8 cellular contexts compared by ENCODE assay signal in genomic region chr2:55419236-55419513, GRCh38. TPM values are rescaled to one million over a fixed set of nuclear protein-coding genes. Genes with fewer than 3 reads are reported as not detected.
DNase-seq lines count a peak whose midpoint lies in the region; ATAC-seq, FAIRE-seq and TF ChIP-seq lines count a peak whose summit lies in the region.

No MANE protein-coding gene starts in this region.

- WGBS in A549 (ENCODE audit: missing lambda C conversion rate), result 1% methylated on average over 14 of the region's 14 CpGs

- H3K4me2 ChIP-seq in A549, result peak overlapping the region; percentile 93

- H3K36me3 ChIP-seq in GM06990 (ENCODE audit: control insufficient read depth, insufficient read depth, low read length), result no peaks in the 10 kb centered on the region
- no peaks in the 10 kb centered on the region for H3K36me3 ChIP-seq in gastrocnemius medialis

- DNase-seq in A549 (ENCODE audit: low read depth in 1 of 2, low spot score in 1 of 2), result peak; percentile 23 to 62
- no peak for DNase-seq in GM06990 (ENCODE audit: extremely low read depth, insufficient read length)
- DNase-seq in NCI-H1694 treated with DMSO at 0.1 percent for 48 hours (lab: John Stamatoyannopoulos, UW), result peak; percentile 74
- peak; percentile 17 for DNase-seq in iPS DF 19.7 (ENCODE audit: low read depth, low spot score)
- peak in 1 of 2 donors; percentile 17 for DNase-seq in gastrocnemius medialis
- DNase-seq in GF-D8 (lab: John Stamatoyannopoulos, UW), result no peak
- DNase-seq in inferior parietal cortex (ENCODE audit: extremely low spot score), result no peak

- FAIRE-seq in A549 (lab: Jason Lieb, UNC), result no peak

- H3K27ac ChIP-seq in A549 (peak overlapping the region; percentile 92 to 99), angular gyrus (ENCODE audit: low read depth, low read length) (peak overlapping the region; percentile 99), gastrocnemius medialis (peak overlapping the region; percentile 89 to 94 (median 91))

- POLR2A ChIA-PET in A549 (lab: Yijun Ruan, JAX), result interaction anchor here (0.9 to 1.8 kb wide), 9 partner anchors 8 to 186 kb away, joined by 3 to 18 read pairs (median 5); partner anchors contain the start of genes CFAP36, CLHC1 and RPS27A

- in situ Hi-C loops in gastrocnemius medialis (cut with MboI; ENCODE audit: low sequenced_read_pairs in 4 of 4), result loop anchor here in 1 of 4 donors (25.0 kb wide), 1 partner anchor 382 kb away; no protein-coding TSS in a partner anchor

- H3K9me3 ChIP-seq in A549, result no peaks in the 10 kb centered on the region
- no peaks in the 10 kb centered on the region for H3K9me3 ChIP-seq in gastrocnemius medialis

- ATAC-seq in A549, result peak; percentile 58 to 69
- ATAC-seq in gastrocnemius medialis, result peak in 1 of 2 donors; percentile 18

- H3K4me1 ChIP-seq in A549 (peaks cover 35% of the 10 kb centered on the region), gastrocnemius medialis (peaks cover 23 to 27% of the 10 kb centered on the region in 2 donors)

- intact Hi-C loops in gastrocnemius medialis (cut with DNase I; ENCODE audit: low total_unique reads), result loop anchor here (2.0 to 5.0 kb wide), 6 partner anchors 54 to 198 kb away; partner anchors contain the start of genes CFAP36, CLHC1, MTIF2 and PPP4R3B

- peak overlapping the region; percentile 70 for H3K4me3 ChIP-seq in A549
- peak overlapping the region; percentile 98 for H3K4me3 ChIP-seq in GM06990 (replicated peaks; ENCODE audit: low read depth, low read length)
- peak overlapping the region; percentile 91 to 99 (median 96) for H3K4me3 ChIP-seq in gastrocnemius medialis

- CTCF ChIA-PET in A549 (lab: Yijun Ruan, JAX), result interaction anchor here (0.9 to 1.8 kb wide), 5 partner anchors 8 to 101 kb away, joined by 3 to 5 read pairs (median 3); no protein-coding TSS in a partner anchor

- no peak for TF ChIP-seq CTCF in A549 (IDR thresholded peaks at IDR 0.05)
- TF ChIP-seq CTCF in GM06990 (IDR thresholded peaks at IDR 0.05; ENCODE audit: insufficient read depth, low read length, poor library complexity, severe bottlenecking), result no peak
- no peak for TF ChIP-seq CTCF in gastrocnemius medialis (IDR thresholded peaks at IDR 0.05 in 4 of 5, conservative IDR thresholded peaks at IDR 0.05 in 1 of 5)

- H3K27me3 ChIP-seq in GM06990 (replicated peaks; ENCODE audit: control insufficient read depth, insufficient read depth, low read length) (no peaks in the 10 kb centered on the region), gastrocnemius medialis (no peaks in the 10 kb centered on the region)

- no peak for TF ChIP-seq EP300 in A549 (IDR thresholded peaks at IDR 0.05)

- TF ChIP-seq POLR2A in A549 (IDR thresholded peaks at IDR 0.05; ENCODE audit: low read length) (peak; percentile 30; the same call in 1 of the 2 replicates), gastrocnemius medialis (IDR thresholded peaks at IDR 0.05) (no peak)

- no peak for TF ChIP-seq RAD21 in A549 (conservative IDR thresholded peaks at IDR 0.05 in 1 of 2, IDR thresholded peaks at IDR 0.05 in 1 of 2)

TF ChIP-seq in A549, 52 proteins besides CTCF, POLR2A, EP300 and RAD21:
- TF ChIP-seq NFE2L2 (conservative IDR thresholded peaks at IDR 0.05; ENCODE audit: low read length), result no peak
- 0 out of 2 replicates have a peak, but pooled peaks have one; percentile 3 for TF ChIP-seq REST (IDR thresholded peaks at IDR 0.05)
- TF ChIP-seq MAX (IDR thresholded peaks at IDR 0.05), result peak; percentile 73
- TF ChIP-seq HOXB13 (CRISPR knock-in tag; IDR thresholded peaks at IDR 0.05; ENCODE audit: low read depth), result no peak

RNA-seq across cellular contexts. Expression of gene CCDC88A, which starts 0.5 kb away (rescaled TPM):
- polyA plus RNA-seq in A549 (2011; rRNA removed) (70.9 and 77.8 TPM in 2 replicates), A549 (2017; fragmentation: RNase III; extraction: RNeasy Plus Mini Kit Qiagen cat#74134 plus additional on column Dnase treatment) (21.3 to 22.8 TPM (median 22.3 TPM) in 3 replicates)
- 10.3 and 11.8 TPM in 2 replicates for polyA plus RNA-seq in A549 (2012; cell fraction: cytosol; rRNA removed)
- 12.0 and 16.2 TPM in 2 replicates for polyA plus RNA-seq in A549 (2012; cell fraction: nucleus; rRNA removed)
- polyA minus RNA-seq in A549 (2011; rRNA and poly(A)+ RNA removed), result 108 and 116 TPM in 2 replicates
- 10 to 100 TPM; 12.9 to 28.7 (median 19.4) TPM for total RNA-seq in gastrocnemius medialis

Comparison
In these comparisons a context has a peak if more than half of its experiments do, and no peak if none do; other contexts are left out.
1. DNase-seq: peak in A549 (2 of 2), NCI-H1694 treated with DMSO at 0.1 percent for 48 hours (single experiment) and iPS DF 19.7 (single experiment); none in GM06990 (single experiment), GF-D8 (single experiment) and inferior parietal cortex (single experiment).
2. Peak in every context shown above with its lines, with median percentiles within 50 percentile points of each other: H3K27ac ChIP-seq and H3K4me3 ChIP-seq.